In genomic region chr2:230230087-230230486, GRCh38 we compare ENCODE assay signal across 13 cellular contexts. TPM values are rescaled to one million over a fixed set of nuclear protein-coding genes. Genes with fewer than 3 reads are reported as not detected.
A peak's percentile ranks its signal among the peaks of the same experiment; 100 is the strongest.
DNase-seq lines count a peak whose midpoint lies in the region; ATAC-seq, FAIRE-seq and TF ChIP-seq lines count a peak whose summit lies in the region.
"Had no signal": no experiment of that assay in that cellular context is flagged by ENCODE, and none has a peak within 500 bp of the region (broad histone marks: within the 10 kb centered on the region; RNA-seq: fewer than 3 reads in every experiment).

No MANE protein-coding gene starts in this region.

- H3F3A ChIP-seq in SK-N-SH (replicated peaks; ENCODE audit: insufficient read depth) (no peaks in the 10 kb centered on the region), PC-3 (ENCODE audit: low read length, unreplicated experiment) (no peaks in the 10 kb centered on the region)

- BruUV-seq in PC-3 (replicated peaks; lab: Mats Ljungman, UMichigan): no TSS peak

- H3K36me3 ChIP-seq in SK-N-SH (replicated peaks in 1 of 2; ENCODE audit: control insufficient read depth in 1 of 2, insufficient read depth in 2 of 2, low read length in 1 of 2): peaks cover 0 to 6% of the 10 kb centered on the region in 2 experiments
- no peaks in the 10 kb centered on the region; the same call in 1 of the 2 replicates for H3K36me3 ChIP-seq in PC-3 (ENCODE audit: low read depth, low read length)
- H3K36me3 ChIP-seq in bronchial epithelial cell (ENCODE audit: control insufficient read depth, insufficient read depth, low read length): no peaks in the 10 kb centered on the region
- H3K36me3 ChIP-seq: gastrocnemius medialis, tibial nerve had no signal

- no peak for DNase-seq in SK-N-SH
- DNase-seq in PC-3: peak; percentile 48
- peak; percentile 71 for DNase-seq in bronchial epithelial cell (ENCODE audit: low read depth)
- no peak for DNase-seq in naive B cell
- no peak for DNase-seq in KG1 (lab: John Stamatoyannopoulos, UW)
- no peak for DNase-seq in retina
- DNase-seq in mesenteric fat pad (ENCODE audit: low spot score): no peak
- DNase-seq: 8988T; gastrocnemius medialis; NCI-H510A; stimulated activated CD4-positive, alpha-beta T cell treated with anti-CD3 and anti-CD28 coated beads, Interleukin-1b, Interleukin-23, amount 100 ng/mL, for 48 hours had no signal

- H3K4me1 ChIP-seq in SK-N-SH (ENCODE audit: control insufficient read depth in 1 of 2, insufficient read depth in 2 of 2, low read depth in 1 of 2, low read length in 1 of 2) (no peaks in the 10 kb centered on the region), PC-3 (ENCODE audit: insufficient read depth, low read length) (peaks cover 13% of the 10 kb centered on the region)
- H3K4me1 ChIP-seq: gastrocnemius medialis, tibial nerve had no signal

- H3K4me2 ChIP-seq in SK-N-SH (no peak overlapping the region), PC-3 (ENCODE audit: low read length) (0 out of 2 replicates have a peak overlapping the region, but pooled peaks have one; percentile 16)

- 41% methylated on average over 3 of the region's 3 CpGs for WGBS in SK-N-SH (ENCODE audit: low lambda C conversion rate)

- FAIRE-seq in bronchial epithelial cell (lab: Jason Lieb, UNC): no peak

- no peak overlapping the region for H3K4me3 ChIP-seq in SK-N-SH (ENCODE audit: low read depth in 2 of 2, low read length in 1 of 2)
- H3K4me3 ChIP-seq in PC-3 (ENCODE audit: low read length): no peak overlapping the region
- H3K4me3 ChIP-seq in bronchial epithelial cell (ENCODE audit: low read depth, low read length): no peak overlapping the region
- H3K4me3 ChIP-seq: gastrocnemius medialis, tibial nerve had no signal

- intact Hi-C loops in PC-3 (cut with micrococcal nuclease): loop anchor here (5.0 kb wide), 1 partner anchor 187 kb away; the partner anchor contains the start of gene SP100

- H4K20me1 ChIP-seq in SK-N-SH (ENCODE audit: insufficient read depth): no peaks in the 10 kb centered on the region
- H4K20me1 ChIP-seq in PC-3 (ENCODE audit: low read length): no peaks in the 10 kb centered on the region

- H3K9me3 ChIP-seq in SK-N-SH (peaks cover 5% of the 10 kb centered on the region; the same call in 1 of the 2 replicates), PC-3 (ENCODE audit: low read length) (peaks cover 11% of the 10 kb centered on the region)
- H3K9me3 ChIP-seq: gastrocnemius medialis had no signal

- CTCF ChIA-PET in SK-N-SH (lab: Yijun Ruan, JAX) (no interaction called here), PC-3 (lab: Charles Lee) (no interaction called here)

- no peak; a peak in 1 of 4 replicates for TF ChIP-seq EP300 in SK-N-SH (IDR thresholded peaks at IDR 0.05; ENCODE audit: borderline replicate concordance in 1 of 2, low read depth in 1 of 2, low read length in 1 of 2)

- peaks cover 20 to 33% of the 10 kb centered on the region in 2 donors for H3K36me3 Mint-ChIP-seq in naive B cell

- H2AFZ ChIP-seq in SK-N-SH (ENCODE audit: low read depth) (no peak overlapping the region), PC-3 (ENCODE audit: low read length) (peak overlapping the region; percentile 37; the same call in 1 of the 2 replicates)

- TF ChIP-seq RAD21 in SK-N-SH (IDR thresholded peaks at IDR 0.05; ENCODE audit: low read length): no peak

- H3K79me2 ChIP-seq in SK-N-SH (ENCODE audit: insufficient read depth) (no peaks in the 10 kb centered on the region), PC-3 (ENCODE audit: low read length) (no peaks in the 10 kb centered on the region)

- H3K27me3 ChIP-seq in SK-N-SH (ENCODE audit: insufficient read depth): no peaks in the 10 kb centered on the region
- no peaks in the 10 kb centered on the region for H3K27me3 ChIP-seq in PC-3 (ENCODE audit: low read length)
- H3K27me3 ChIP-seq in bronchial epithelial cell (ENCODE audit: control insufficient read depth, insufficient read depth, low read length): no peaks in the 10 kb centered on the region
- H3K27me3 ChIP-seq: gastrocnemius medialis, tibial nerve had no signal

- no peaks in the 10 kb centered on the region for H3K9me2 ChIP-seq in SK-N-SH
- H3K9me2 ChIP-seq in PC-3 (replicated peaks; ENCODE audit: low read length): no peaks in the 10 kb centered on the region

- H3K4me3 Mint-ChIP-seq in naive B cell: peak overlapping the region in 7 of 8 donors; percentile 44 to 99 (median 60)

- H3K9ac ChIP-seq in SK-N-SH (no peak overlapping the region), PC-3 (ENCODE audit: low read length) (no peak overlapping the region)

- peaks cover 5 to 19% (median 17%) of the 10 kb centered on the region in 7 donors for H3K9me3 Mint-ChIP-seq in naive B cell

- no peak for TF ChIP-seq CTCF in SK-N-SH (IDR thresholded peaks at IDR 0.05)
- TF ChIP-seq CTCF in PC-3 (conservative IDR thresholded peaks at IDR 0.05; ENCODE audit: low read depth, low read length): no peak
- TF ChIP-seq CTCF in bronchial epithelial cell (IDR thresholded peaks at IDR 0.05; ENCODE audit: insufficient read depth, low read length, severe bottlenecking): no peak

- H3K27me3 Mint-ChIP-seq in naive B cell: no peaks in the 10 kb centered on the region

- peaks cover 52 to 79% (median 78%) of the 10 kb centered on the region in 3 donors for H3K4me1 Mint-ChIP-seq in naive B cell

- H3K27ac ChIP-seq in SK-N-SH (ENCODE audit: low read depth in 2 of 2, low read length in 1 of 2) (no peak overlapping the region), PC-3 (ENCODE audit: low read length) (no peak overlapping the region)
- H3K27ac ChIP-seq: gastrocnemius medialis, tibial nerve had no signal

- peak overlapping the region; percentile 39 to 94 (median 86) for H3K27ac Mint-ChIP-seq in naive B cell

- ATAC-seq in SK-N-SH treated with all-trans-retinoic acid at 6 μM for 48 hours (no peak), PC-3 (no peak), naive B cell (ENCODE audit: low read depth in 2 of 2) (no peak)
- ATAC-seq: gastrocnemius medialis had no signal

- POLR2A ChIA-PET in SK-N-SH (lab: Yijun Ruan, JAX): no interaction called here
- POLR2A ChIA-PET in PC-3 (lab: Charles Lee; ENCODE audit: unreplicated experiment): no interaction called here

TF ChIP-seq in SK-N-SH, 30 proteins besides CTCF, POLR2A, EP300 and RAD21 (continues in another document):
- TF ChIP-seq ELF1 (IDR thresholded peaks at IDR 0.05): no peak
- TF ChIP-seq JUND (IDR thresholded peaks at IDR 0.05): peak; percentile 39; the same call in 1 of the 2 replicates
- TF ChIP-seq POLR2AphosphoS5 (IDR thresholded peaks at IDR 0.05; ENCODE audit: low read depth, low read length): no peak
- no peak for TF ChIP-seq FOXM1 (IDR thresholded peaks at IDR 0.05; ENCODE audit: low read depth)

TF ChIP-seq in SK-N-SH treated with all-trans-retinoic acid at 6 μM for 48 hours, 23 proteins besides CTCF, POLR2A, EP300 and RAD21 (continues in another document):
- TF ChIP-seq ZNF70 (CRISPR knock-in tag; IDR thresholded peaks at IDR 0.05) (no peak), TSHZ2 (CRISPR knock-in tag; IDR thresholded peaks at IDR 0.05) (no peak), ZNF565 (CRISPR knock-in tag; conservative IDR thresholded peaks at IDR 0.05; ENCODE audit: low read depth) (no peak), ARNTL (CRISPR knock-in tag; IDR thresholded peaks at IDR 0.05; ENCODE audit: borderline replicate concordance, low read depth) (no peak), ESRRG (CRISPR knock-in tag; IDR thresholded peaks at IDR 0.05) (no peak), TCF4 (CRISPR knock-in tag; IDR thresholded peaks at IDR 0.05; ENCODE audit: borderline replicate concordance) (no peak), ZFP30 (CRISPR knock-in tag; IDR thresholded peaks at IDR 0.05) (no peak)

RNA-seq across cellular contexts. Expression of gene SP140, which starts 4.6 kb away (rescaled TPM):
- polyA plus RNA-seq in SK-N-SH (2012; rRNA removed) (0.71 and 0.75 TPM in 2 replicates), naive B cell (ENCODE audit: low read depth in 6 of 6) (10 to 100 TPM; 65.4 to 95.3 (median 76.7) TPM)
- polyA plus RNA-seq in SK-N-SH (2012; cell fraction: cytosol; rRNA removed): 0.30 and 0.57 TPM in 2 replicates
- polyA plus RNA-seq in SK-N-SH (2012; cell fraction: nucleus; rRNA removed): 1.9 and 3.0 TPM in 2 replicates
- total RNA-seq in PC-3 (2014; rRNA removed) (1.7 TPM in 1 of 2 replicates, not detected in the other), bronchial epithelial cell (not detected in 2 replicates), mesenteric fat pad (2.6 TPM)

RNA-seq across cellular contexts. Expression of gene SP110, which starts 10.3 kb away (rescaled TPM):
- 7.0 and 10.4 TPM in 2 replicates for polyA plus RNA-seq in SK-N-SH (2012; rRNA removed)
- polyA plus RNA-seq in SK-N-SH (2012; cell fraction: cytosol; rRNA removed): 8.5 and 10.9 TPM in 2 replicates
- polyA plus RNA-seq in SK-N-SH (2012; cell fraction: nucleus; rRNA removed): 13.7 and 16.0 TPM in 2 replicates
- 3.5 and 6.7 TPM in 2 replicates for total RNA-seq in PC-3 (2014; rRNA removed)
- 0.53 and 1.4 TPM in 2 replicates for total RNA-seq in bronchial epithelial cell
- 100 to 1,000 TPM; 136 to 237 (median 203) TPM for polyA plus RNA-seq in naive B cell (ENCODE audit: low read depth in 6 of 6)
- total RNA-seq in mesenteric fat pad: 24.5 TPM

Comparison
In these comparisons a context has a peak if more than half of its experiments do, and no peak if none do; other contexts are left out.
1. DNase-seq: peak in PC-3 (single experiment) and bronchial epithelial cell (single experiment); none in SK-N-SH (single experiment), naive B cell (single experiment), KG1 (single experiment), retina (single experiment) and mesenteric fat pad (single experiment).